1 cellular context compared by ENCODE assay signal in genomic region chr1:169484683-169485426, GRCh38.
A peak's percentile ranks its signal among the peaks of the same experiment; 100 is the strongest.
TF ChIP-seq lines count a peak whose summit lies in the region.

No MANE protein-coding gene starts in this region.

TF ChIP-seq in HepG2, 621 proteins besides CTCF, POLR2A, EP300 and RAD21 (continued from another document and continues in another):
- TF ChIP-seq SKIL (CRISPR knock-in tag; IDR thresholded peaks at IDR 0.05; ENCODE audit: borderline replicate concordance): peak; percentile 79
- no peak for TF ChIP-seq DMTF1 (CRISPR knock-in tag; IDR thresholded peaks at IDR 0.05)
- no peak for TF ChIP-seq GTF2F1 (IDR thresholded peaks at IDR 0.05; ENCODE audit: low read length)
- TF ChIP-seq ZNF501 (CRISPR knock-in tag; IDR thresholded peaks at IDR 0.05): no peak
- TF ChIP-seq GRHL1 (CRISPR knock-in tag; conservative IDR thresholded peaks at IDR 0.05): no peak
- peak; percentile 45; the same call in 1 of the 2 replicates for TF ChIP-seq ZNF292 (CRISPR knock-in tag; IDR thresholded peaks at IDR 0.05; ENCODE audit: borderline replicate concordance, low read depth)
- TF ChIP-seq JUND (CRISPR knock-in tag; IDR thresholded peaks at IDR 0.05): no peak
- TF ChIP-seq ZNF784 (CRISPR knock-in tag; IDR thresholded peaks at IDR 0.05; ENCODE audit: borderline replicate concordance): no peak
- no peak for TF ChIP-seq STAT6 (CRISPR knock-in tag; IDR thresholded peaks at IDR 0.05; ENCODE audit: borderline replicate concordance)
- TF ChIP-seq ZFP36L2 (CRISPR knock-in tag; IDR thresholded peaks at IDR 0.05): no peak
- no peak for TF ChIP-seq ZNF468 (CRISPR knock-in tag; IDR thresholded peaks at IDR 0.05)
- 0 out of 2 replicates have a peak, but pooled peaks have one; percentile 23 for TF ChIP-seq ISL2 (CRISPR knock-in tag; IDR thresholded peaks at IDR 0.05)
- no peak for TF ChIP-seq PHF20 (CRISPR knock-in tag; IDR thresholded peaks at IDR 0.05)
- no peak for TF ChIP-seq ZNF776 (CRISPR knock-in tag; IDR thresholded peaks at IDR 0.05)
- peak in 1 of 2 experiments; percentile 60; a peak in 1 of 4 replicates for TF ChIP-seq REST (IDR thresholded peaks at IDR 0.05; ENCODE audit: borderline replicate concordance in 1 of 2, low read depth in 1 of 2, low read length in 2 of 2)
- no peak for TF ChIP-seq ZKSCAN1 (IDR thresholded peaks at IDR 0.05; ENCODE audit: low read length)
- TF ChIP-seq NFE2L1 (CRISPR knock-in tag; IDR thresholded peaks at IDR 0.05; ENCODE audit: borderline replicate concordance): no peak
- peak; percentile 22; the same call in 1 of the 2 replicates for TF ChIP-seq ARID2 (CRISPR knock-in tag; IDR thresholded peaks at IDR 0.05; ENCODE audit: borderline replicate concordance)
- TF ChIP-seq ONECUT2 (CRISPR knock-in tag; IDR thresholded peaks at IDR 0.05): peak; percentile 52; the same call in 1 of the 2 replicates
- TF ChIP-seq ZNF850 (CRISPR knock-in tag; conservative IDR thresholded peaks at IDR 0.05): 0 out of 2 replicates have a peak, but pooled peaks have one; percentile 9
- peak; percentile 45; the same call in 1 of the 2 replicates for TF ChIP-seq IKZF5 (CRISPR knock-in tag; IDR thresholded peaks at IDR 0.05)
- TF ChIP-seq ZXDC (CRISPR knock-in tag; IDR thresholded peaks at IDR 0.05): no peak
- TF ChIP-seq ZNF878 (CRISPR knock-in tag; IDR thresholded peaks at IDR 0.05): peak; percentile 50; the same call in 1 of the 2 replicates
- no peak for TF ChIP-seq RNF2 (conservative IDR thresholded peaks at IDR 0.05; ENCODE audit: low read depth)
- no peak; the same call in none of the 2 replicates for TF ChIP-seq ESRRA (CRISPR knock-in tag; IDR thresholded peaks at IDR 0.05; ENCODE audit: low read depth)
- TF ChIP-seq ZNF629 (CRISPR knock-in tag; conservative IDR thresholded peaks at IDR 0.05): 0 out of 2 replicates have a peak, but pooled peaks have one; percentile 12
- no peak for TF ChIP-seq AKNA (CRISPR knock-in tag; IDR thresholded peaks at IDR 0.05; ENCODE audit: borderline replicate concordance)
